Comparison of ENCODE assay signal across 8 cellular contexts in genomic region chr10:77899080-77899477, GRCh38. TPM values are rescaled to one million over a fixed set of nuclear protein-coding genes. Genes with fewer than 3 reads are reported as not detected.
DNase-seq lines count a peak whose midpoint lies in the region; ATAC-seq and TF ChIP-seq lines count a peak whose summit lies in the region.

No MANE protein-coding gene starts in this region.

- no peaks in the 10 kb centered on the region for H3K27me3 ChIP-seq in BLaER1
- no peaks in the 10 kb centered on the region for H3K27me3 ChIP-seq in mammary epithelial cell (ENCODE audit: insufficient read depth, low read length)

- dilution Hi-C loops in mammary epithelial cell (cut with HindIII; ENCODE audit: low sequenced_read_pairs) = no loop called here

- H3K79me2 ChIP-seq in mammary epithelial cell (ENCODE audit: insufficient read depth, low read length) = peaks cover 73% of the 10 kb centered on the region

- H3K9me3 ChIP-seq in BLaER1 (no peaks in the 10 kb centered on the region), mammary epithelial cell (replicated peaks; ENCODE audit: insufficient read depth, low read length) (no peaks in the 10 kb centered on the region)

- H3K9me3 Mint-ChIP-seq in nephron progenitor cell = no peaks in the 10 kb centered on the region
- no peaks in the 10 kb centered on the region for H3K9me3 Mint-ChIP-seq in activated CD4-positive, alpha-beta memory T cell treated with anti-CD3 and anti-CD28 coated beads, Interleukin-2, amount 10 ng/mL, durations not matched to agents 7 days and 5 days

- peaks cover 55% of the 10 kb centered on the region for H4K20me1 ChIP-seq in BLaER1
- H4K20me1 ChIP-seq in mammary epithelial cell (ENCODE audit: insufficient read depth, low read length) = no peaks in the 10 kb centered on the region

- H3K27ac ChIP-seq in BLaER1 = no peak overlapping the region
- peak overlapping the region; percentile 83 for H3K27ac ChIP-seq in mammary epithelial cell (ENCODE audit: insufficient read depth, low read depth, low read length)

- intact Hi-C loops in mammary epithelial cell (cut with micrococcal nuclease) = loop anchor here (2.0 to 5.0 kb wide), 4 partner anchors 28 to 128 kb away; partner anchors contain the start of genes DLG5 and POLR3A

- CTCF ChIA-PET in mammary epithelial cell (lab: Charles Lee; ENCODE audit: low non-redundant PET) = interaction anchor here (0.6 to 1.0 kb wide), 2 partner anchors 9 to 11 kb away, joined by 3 to 4 read pairs; no protein-coding TSS in a partner anchor
- CTCF ChIA-PET in activated CD4-positive, alpha-beta memory T cell treated with anti-CD3 and anti-CD28 coated beads, Interleukin-2, amount 10 ng/mL, durations not matched to agents 7 days and 5 days (lab: Charles Lee) = no interaction called here

- H3K4me3 ChIP-seq in BLaER1 (no peak overlapping the region), mammary epithelial cell (replicated peaks in 1 of 3; ENCODE audit: insufficient read depth in 1 of 3, low read depth in 2 of 3, low read length in 3 of 3) (peak overlapping the region in 1 of 3 experiments; percentile 12)

- H3K9ac ChIP-seq in BLaER1 = no peak overlapping the region
- H3K9ac ChIP-seq in mammary epithelial cell (ENCODE audit: insufficient read depth, low read length) = peak overlapping the region; percentile 40

- no peak overlapping the region for H3K4me3 Mint-ChIP-seq in nephron progenitor cell
- H3K4me3 Mint-ChIP-seq in activated CD4-positive, alpha-beta memory T cell treated with anti-CD3 and anti-CD28 coated beads, Interleukin-2, amount 10 ng/mL, durations not matched to agents 7 days and 5 days = no peak overlapping the region

- peak overlapping the region; percentile 84 for H3K27ac Mint-ChIP-seq in nephron progenitor cell
- no peak overlapping the region for H3K27ac Mint-ChIP-seq in activated CD4-positive, alpha-beta memory T cell treated with anti-CD3 and anti-CD28 coated beads, Interleukin-2, amount 10 ng/mL, durations not matched to agents 7 days and 5 days

- TF ChIP-seq EP300 in Ishikawa (IDR thresholded peaks at IDR 0.05; ENCODE audit: borderline replicate concordance) = no peak

- WGBS in mammary epithelial cell (ENCODE audit: low coverage, missing lambda C conversion rate) = 0% methylated on average over 4 of the region's 4 CpGs

- DNase-seq in mammary epithelial cell (peak; percentile 95), nephron progenitor cell (no peak), SHP77 (lab: John Stamatoyannopoulos, UW) (no peak)
- DNase-seq in activated CD4-positive, alpha-beta T cell treated with anti-CD3 and anti-CD28 coated beads for 1 hour = no peak
- DNase-seq in activated CD4-positive, alpha-beta memory T cell treated with anti-CD3 and anti-CD28 coated beads, Interleukin-2, amount 10 ng/mL, durations not matched to agents 7 days and 5 days = no peak

- POLR2A ChIA-PET in activated CD4-positive, alpha-beta memory T cell treated with anti-CD3 and anti-CD28 coated beads, Interleukin-2, amount 10 ng/mL, durations not matched to agents 7 days and 5 days (lab: Charles Lee) = no interaction called here

- TF ChIP-seq CTCF in mammary epithelial cell (conservative IDR thresholded peaks at IDR 0.05 in 1 of 2, IDR thresholded peaks at IDR 0.05 in 1 of 2; ENCODE audit: extremely low read depth in 1 of 2, insufficient read depth in 1 of 2, low read depth in 1 of 2, low read length in 2 of 2) (no peak), nephron progenitor cell (IDR thresholded peaks at IDR 0.05) (no peak)

- no peaks in the 10 kb centered on the region for H3K36me3 ChIP-seq in BLaER1
- H3K36me3 ChIP-seq in mammary epithelial cell (ENCODE audit: insufficient read depth, low read length) = no peaks in the 10 kb centered on the region

- no peak for ATAC-seq in HG02610 (IDR thresholded peaks at IDR 0.05; ENCODE audit: unreplicated experiment)

- peaks cover 31% of the 10 kb centered on the region for H3K4me1 ChIP-seq in BLaER1
- H3K4me1 ChIP-seq in mammary epithelial cell (ENCODE audit: insufficient read depth, low read length) = peaks cover 33% of the 10 kb centered on the region

- peaks cover 54% of the 10 kb centered on the region for H3K4me1 Mint-ChIP-seq in nephron progenitor cell
- peaks cover 4% of the 10 kb centered on the region for H3K4me1 Mint-ChIP-seq in activated CD4-positive, alpha-beta memory T cell treated with anti-CD3 and anti-CD28 coated beads, Interleukin-2, amount 10 ng/mL, durations not matched to agents 7 days and 5 days

- no peak for TF ChIP-seq RAD21 in Ishikawa (IDR thresholded peaks at IDR 0.05; ENCODE audit: low read depth)

- H3K4me2 ChIP-seq in BLaER1 (peak overlapping the region; percentile 25), mammary epithelial cell (ENCODE audit: insufficient read depth, low read depth, low read length) (peak overlapping the region; percentile 76)

- no peak overlapping the region for H2AFZ ChIP-seq in mammary epithelial cell (ENCODE audit: low read depth, low read length)

- H3K36me3 Mint-ChIP-seq in nephron progenitor cell (ENCODE audit: low read depth) = peaks cover 10% of the 10 kb centered on the region
- no peaks in the 10 kb centered on the region for H3K36me3 Mint-ChIP-seq in activated CD4-positive, alpha-beta memory T cell treated with anti-CD3 and anti-CD28 coated beads, Interleukin-2, amount 10 ng/mL, durations not matched to agents 7 days and 5 days (ENCODE audit: low read depth)

- in situ Hi-C loops in mammary epithelial cell (cut with MboI; ENCODE audit: low sequenced_read_pairs in 2 of 2) = no loop called here

- no TSS peak for BruUV-seq in mammary epithelial cell (replicated peaks; lab: Mats Ljungman, UMichigan)

- no peaks in the 10 kb centered on the region for H3K27me3 Mint-ChIP-seq in nephron progenitor cell (ENCODE audit: low read depth, poor library complexity)
- peaks cover 5% of the 10 kb centered on the region for H3K27me3 Mint-ChIP-seq in activated CD4-positive, alpha-beta memory T cell treated with anti-CD3 and anti-CD28 coated beads, Interleukin-2, amount 10 ng/mL, durations not matched to agents 7 days and 5 days

TF ChIP-seq in Ishikawa, 13 proteins besides CTCF, POLR2A, EP300 and RAD21:
- no peak; the same call in 1 of the 2 replicates for TF ChIP-seq MAX (IDR thresholded peaks at IDR 0.05)
- TF ChIP-seq USF1 (IDR thresholded peaks at IDR 0.05) = no peak
- peak; percentile 47 for TF ChIP-seq NFIC (IDR thresholded peaks at IDR 0.05)
- no peak for TF ChIP-seq CEBPB (IDR thresholded peaks at IDR 0.05)
- TF ChIP-seq TEAD4 (IDR thresholded peaks at IDR 0.05) = 0 out of 2 replicates have a peak, but pooled peaks have one; percentile 11
- TF ChIP-seq YY1 (IDR thresholded peaks at IDR 0.05; ENCODE audit: low read depth) = 0 out of 2 replicates have a peak, but pooled peaks have one; percentile 27

RNA-seq across cellular contexts. Expression of gene DLG5, which starts 27.5 kb away (rescaled TPM):
- total RNA-seq in mammary epithelial cell = 10 to 100 TPM; 40.8 to 76.5 TPM
- polyA plus RNA-seq in mammary epithelial cell = 31.5 TPM
- polyA minus RNA-seq in mammary epithelial cell = 142 TPM
- 1 to 10 TPM; 9.6 to 9.9 TPM for total RNA-seq in activated CD4-positive, alpha-beta memory T cell treated with anti-CD3 and anti-CD28 coated beads, Interleukin-2, amount 10 ng/mL, durations not matched to agents 7 days and 5 days
